In the genomic region with DNA sequence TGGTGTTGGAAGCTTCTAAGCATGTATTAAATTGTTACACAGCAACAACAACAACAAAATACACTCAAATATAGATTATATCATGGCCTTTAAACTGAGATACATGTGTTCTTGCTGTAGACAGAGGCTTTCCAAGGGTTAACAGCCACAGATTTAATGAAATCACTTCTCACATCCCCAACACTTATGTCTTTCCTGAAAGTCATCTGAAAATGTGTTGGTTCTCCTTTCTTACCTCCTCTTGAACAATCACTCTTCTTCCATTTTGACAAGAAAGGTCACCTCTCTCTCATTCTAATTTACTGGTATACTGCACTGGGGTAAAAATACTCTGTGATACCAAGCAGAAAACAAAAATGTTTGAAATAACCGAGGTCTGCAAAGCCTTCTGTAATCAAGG, we compare ENCODE assay signal across 6 cellular contexts.
"Had no signal": no experiment of that assay in that cellular context is flagged by ENCODE, and none has a peak within 500 bp of the region (broad histone marks: within the 10 kb centered on the region; RNA-seq: fewer than 3 reads in every experiment).

No MANE protein-coding gene starts in this region.

- H3K9me3 Mint-ChIP-seq: IgD-negative memory B cell had no signal

- DNase-seq: IMR-90, KBM-7 had no signal

- H3K4me3 ChIP-seq: K562 had no signal

- ATAC-seq: HepG2, K562 had no signal

- H3K27ac Mint-ChIP-seq: IgD-negative memory B cell had no signal

- H3K4me3 Mint-ChIP-seq: IgD-negative memory B cell had no signal

- H3K27ac ChIP-seq: HL-60 had no signal

- H3K4me1 Mint-ChIP-seq: IgD-negative memory B cell had no signal

- H3K36me3 Mint-ChIP-seq: IgD-negative memory B cell had no signal
